11 cellular contexts compared by ENCODE assay signal in the genomic region with DNA sequence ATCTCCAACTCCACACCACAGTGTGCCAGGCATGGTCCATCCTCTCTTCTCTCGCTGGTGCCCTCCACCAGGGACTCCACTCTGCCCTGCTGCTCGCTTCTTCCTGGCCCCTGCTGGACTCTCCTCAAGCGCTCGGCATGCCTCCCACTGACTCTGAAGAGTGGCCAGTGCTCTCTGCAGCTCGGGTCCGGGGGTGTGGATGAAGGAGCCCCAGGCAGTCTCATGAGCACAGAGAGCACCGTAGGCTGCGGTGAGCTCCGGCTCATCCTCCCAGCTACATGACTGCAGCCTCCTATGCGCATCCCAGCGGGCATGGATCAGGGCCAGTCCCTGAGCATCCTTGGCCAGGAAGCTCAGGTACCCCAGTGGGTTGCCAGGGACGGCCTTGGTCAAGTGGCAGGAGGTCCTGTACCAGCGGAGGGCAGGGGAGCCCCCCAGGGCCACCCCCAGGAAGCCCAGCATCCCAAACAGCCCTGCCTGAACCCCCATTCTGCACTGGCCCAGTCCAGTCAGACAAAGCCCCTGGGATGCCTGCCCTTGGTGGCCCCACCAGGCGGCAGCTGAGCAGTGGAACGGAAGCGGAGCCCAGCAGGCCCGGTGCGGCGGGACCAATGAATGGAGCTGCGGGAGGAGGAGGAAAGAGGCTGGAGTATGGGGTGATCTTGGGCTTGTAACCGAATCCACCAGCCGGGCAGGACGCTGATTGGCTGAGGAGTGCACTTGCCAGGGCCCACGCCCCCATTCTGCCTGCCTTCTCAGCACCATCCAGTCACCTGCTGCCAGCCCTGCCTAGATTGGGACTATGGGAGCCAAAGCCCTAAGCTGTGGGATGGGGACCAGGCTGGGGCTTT. TPM values are rescaled to one million over a fixed set of nuclear protein-coding genes. Genes with fewer than 3 reads are reported as not detected.
DNase-seq lines count a peak whose midpoint lies in the region; ATAC-seq and TF ChIP-seq lines count a peak whose summit lies in the region.
"Had no signal": no experiment of that assay in that cellular context is flagged by ENCODE, and none has a peak within 500 bp of the region (broad histone marks: within the 10 kb centered on the region; RNA-seq: fewer than 3 reads in every experiment).

A gene with protein sequence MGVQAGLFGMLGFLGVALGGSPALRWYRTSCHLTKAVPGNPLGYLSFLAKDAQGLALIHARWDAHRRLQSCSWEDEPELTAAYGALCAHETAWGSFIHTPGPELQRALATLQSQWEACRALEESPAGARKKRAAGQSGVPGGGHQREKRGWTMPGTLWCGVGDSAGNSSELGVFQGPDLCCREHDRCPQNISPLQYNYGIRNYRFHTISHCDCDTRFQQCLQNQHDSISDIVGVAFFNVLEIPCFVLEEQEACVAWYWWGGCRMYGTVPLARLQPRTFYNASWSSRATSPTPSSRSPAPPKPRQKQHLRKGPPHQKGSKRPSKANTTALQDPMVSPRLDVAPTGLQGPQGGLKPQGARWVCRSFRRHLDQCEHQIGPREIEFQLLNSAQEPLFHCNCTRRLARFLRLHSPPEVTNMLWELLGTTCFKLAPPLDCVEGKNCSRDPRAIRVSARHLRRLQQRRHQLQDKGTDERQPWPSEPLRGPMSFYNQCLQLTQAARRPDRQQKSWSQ (minus strand): TSS at position 643 of the 851 bp plus-strand sequence. CDS start 154 bp downstream, at position 489.

- H3K4me3 Mint-ChIP-seq in stimulated activated naive B cell treated with anti-CD40 and anti-IgM and Interleukin-4, amounts not matched to agents 10 μg/mL and 1 μg/mL and 100 μg/mL, for 72 hours = no peak within 1 kb of the TSS

- no peak within 1 kb of the TSS for H3K27ac Mint-ChIP-seq in stimulated activated naive B cell treated with anti-CD40 and anti-IgM and Interleukin-4, amounts not matched to agents 10 μg/mL and 1 μg/mL and 100 μg/mL, for 72 hours

- peak within 1 kb of the TSS; percentile 89 for H3K9ac ChIP-seq in NT2/D1 (ENCODE audit: insufficient read length, low read depth)
- H3K9ac ChIP-seq: BLaER1 had no signal

- H3K27ac ChIP-seq in gastroesophageal sphincter = no peak within 1 kb of the TSS
- peak within 1 kb of the TSS in 13 of 21 experiments; percentile 2 to 78 (median 26) for H3K27ac ChIP-seq in skin epidermis
- H3K27ac ChIP-seq in coronary artery = no peak within 1 kb of the TSS
- H3K27ac ChIP-seq: BLaER1, SJSA1 had no signal

- TF ChIP-seq EP300 in gastroesophageal sphincter (IDR thresholded peaks at IDR 0.05) = no peak

- peak; percentile 35 for ATAC-seq in gastroesophageal sphincter
- no peak for ATAC-seq in stimulated activated naive B cell treated with anti-CD40 and anti-IgM and Interleukin-4, amounts not matched to agents 10 μg/mL and 1 μg/mL and 100 μg/mL, for 72 hours (replicated peaks)

- peaks cover 0 to 6% of the 10 kb centered on the region in 2 donors for H3K9me3 Mint-ChIP-seq in stimulated activated naive B cell treated with anti-CD40 and anti-IgM and Interleukin-4, amounts not matched to agents 10 μg/mL and 1 μg/mL and 100 μg/mL, for 72 hours

- H3K4me3 ChIP-seq in NT2/D1 (ENCODE audit: insufficient read length, low read depth) (peak within 1 kb of the TSS; percentile 69), gastroesophageal sphincter (no peak within 1 kb of the TSS), skin epidermis (peak within 1 kb of the TSS in 5 of 7 experiments; percentile 4 to 25 (median 13)), coronary artery (no peak within 1 kb of the TSS)
- H3K4me3 ChIP-seq: BLaER1, SJSA1 had no signal

- DNase-seq in NCI-H82 (lab: John Stamatoyannopoulos, UW) (peak; percentile 60), NCI-H82 treated with DMSO at 0.1 percent for 48 hours (lab: John Stamatoyannopoulos, UW; ENCODE audit: unreplicated experiment) (no peak), NT2/D1 (ENCODE audit: low read depth, low spot score) (peak; percentile 70), HuH-7.5 (ENCODE audit: low spot score) (no peak), coronary artery (ENCODE audit: low spot score) (no peak)
- no peak for DNase-seq in stimulated activated naive B cell treated with anti-CD40 and anti-IgM and Interleukin-4, amounts not matched to agents 10 μg/mL and 1 μg/mL and 100 μg/mL, for 72 hours
- DNase-seq: GOT3 had no signal

- no peaks in the 10 kb centered on the region for H3K4me1 Mint-ChIP-seq in stimulated activated naive B cell treated with anti-CD40 and anti-IgM and Interleukin-4, amounts not matched to agents 10 μg/mL and 1 μg/mL and 100 μg/mL, for 72 hours

- no peaks in the 10 kb centered on the region for H3K27me3 ChIP-seq in NT2/D1 (ENCODE audit: insufficient read depth, insufficient read length)
- peaks cover 27% of the 10 kb centered on the region for H3K27me3 ChIP-seq in gastroesophageal sphincter
- H3K27me3 ChIP-seq: BLaER1, SJSA1 had no signal

- peaks cover 0 to 1% of the 10 kb centered on the region in 2 donors for H3K36me3 Mint-ChIP-seq in stimulated activated naive B cell treated with anti-CD40 and anti-IgM and Interleukin-4, amounts not matched to agents 10 μg/mL and 1 μg/mL and 100 μg/mL, for 72 hours

- H3K36me3 ChIP-seq in NT2/D1 (ENCODE audit: insufficient read depth, insufficient read length, low read length) = no peaks in the 10 kb centered on the region
- no peaks in the 10 kb centered on the region for H3K36me3 ChIP-seq in gastroesophageal sphincter
- H3K36me3 ChIP-seq: BLaER1, SJSA1 had no signal

- TF ChIP-seq POLR2A in gastroesophageal sphincter (IDR thresholded peaks at IDR 0.05) = no peak

- H3K9me3 ChIP-seq in NT2/D1 (ENCODE audit: insufficient read depth, low read length) (no peaks in the 10 kb centered on the region), gastroesophageal sphincter (no peaks in the 10 kb centered on the region)

- H3K4me1 ChIP-seq in NT2/D1 (ENCODE audit: insufficient read depth, insufficient read length) (peaks cover 16% of the 10 kb centered on the region), gastroesophageal sphincter (no peaks in the 10 kb centered on the region)
- H3K4me1 ChIP-seq: BLaER1, SJSA1 had no signal

- no peak for TF ChIP-seq CTCF in gastroesophageal sphincter (IDR thresholded peaks at IDR 0.05)
- TF ChIP-seq CTCF in coronary artery (IDR thresholded peaks at IDR 0.05) = no peak

- 7 to 56% methylated on average over 3 to 4 of the region's 24 CpGs for WGBS in gastroesophageal sphincter (ENCODE audit: low coverage in 1 of 2), 2 donors

- peaks cover 26 to 36% of the 10 kb centered on the region in 2 donors for H3K27me3 Mint-ChIP-seq in stimulated activated naive B cell treated with anti-CD40 and anti-IgM and Interleukin-4, amounts not matched to agents 10 μg/mL and 1 μg/mL and 100 μg/mL, for 72 hours

RNA-seq across cellular contexts. Expression of the gene that starts here (rescaled TPM):
- under 1 TPM in 3 of 4 donors, not detected in 1; 0.12 to 0.47 (median 0.22) TPM for total RNA-seq in gastroesophageal sphincter
- total RNA-seq: SJSA1 had no signal

Comparison
In these comparisons a context has a peak if more than half of its experiments do, and no peak if none do; other contexts are left out.
1. DNase-seq: peak in NCI-H82 (single experiment) and NT2/D1 (single experiment); none in NCI-H82 treated with DMSO at 0.1 percent for 48 hours (single experiment), HuH-7.5 (single experiment), coronary artery (single experiment) and stimulated activated naive B cell treated with anti-CD40 and anti-IgM and Interleukin-4, amounts not matched to agents 10 μg/mL and 1 μg/mL and 100 μg/mL, for 72 hours (single experiment).
2. Peak in ATAC-seq in gastroesophageal sphincter; RNA of the gene not detected or under 1 TPM.
3. H3K4me3 ChIP-seq: peak in NT2/D1 (single experiment) and skin epidermis (5 of 7); none in gastroesophageal sphincter (0 of 2) and coronary artery (single experiment).
4. H3K27ac ChIP-seq: peak in skin epidermis (13 of 21); none in gastroesophageal sphincter (0 of 4) and coronary artery (0 of 2).